9 cellular contexts compared by ENCODE assay signal in genomic region chr6:1315560-1316386, GRCh38. TPM values are rescaled to one million over a fixed set of nuclear protein-coding genes. Genes with fewer than 3 reads are reported as not detected.
DNase-seq lines count a peak whose midpoint lies in the region; ATAC-seq and TF ChIP-seq lines count a peak whose summit lies in the region.
"Had no signal": no experiment of that assay in that cellular context is flagged by ENCODE, and none has a peak within 500 bp of the region (broad histone marks: within the 10 kb centered on the region; RNA-seq: fewer than 3 reads in every experiment).

No MANE protein-coding gene starts in this region.

- H3K27ac ChIP-seq in CD8-positive, alpha-beta T cell (ENCODE audit: low read depth, low read length) = no peak overlapping the region
- H3K27ac ChIP-seq in Peyer's patch (no peak overlapping the region), fibroblast of lung (ENCODE audit: insufficient read depth, low read length) (peak overlapping the region; percentile 57)

- no peak overlapping the region for H2AFZ ChIP-seq in fibroblast of lung (ENCODE audit: low read length)

- peaks cover 29% of the 10 kb centered on the region for H3K4me1 Mint-ChIP-seq in CD8-positive, alpha-beta T cell (ENCODE audit: low read depth)

- no peak overlapping the region for H3K27ac Mint-ChIP-seq in CD8-positive, alpha-beta T cell

- no peaks in the 10 kb centered on the region for H3K9me3 ChIP-seq in CD8-positive, alpha-beta T cell (ENCODE audit: low read length)
- H3K9me3 ChIP-seq in Peyer's patch = no peaks in the 10 kb centered on the region
- H3K9me3 ChIP-seq in fibroblast of lung (ENCODE audit: control insufficient read depth, insufficient read depth, low read depth, low read length) = no peaks in the 10 kb centered on the region

- no peak for TF ChIP-seq CTCF in CD8-positive, alpha-beta T cell (IDR thresholded peaks at IDR 0.05)
- TF ChIP-seq CTCF in Peyer's patch (IDR thresholded peaks at IDR 0.05) = no peak
- TF ChIP-seq CTCF in fibroblast of lung (conservative IDR thresholded peaks at IDR 0.05 in 1 of 2, IDR thresholded peaks at IDR 0.05 in 1 of 2; ENCODE audit: low read depth in 1 of 2, low read length in 2 of 2) = no peak
- TF ChIP-seq CTCF in retinal pigment epithelial cell (conservative IDR thresholded peaks at IDR 0.05; ENCODE audit: low read depth, low read length) = no peak

- no peak for DNase-seq in CD8-positive, alpha-beta T cell
- DNase-seq in Peyer's patch (no peak), fibroblast of lung (ENCODE audit: low read depth in 2 of 2) (no peak), retinal pigment epithelial cell (ENCODE audit: low read depth) (no peak), GM19240 (ENCODE audit: insufficient read length, low spot score) (no peak)
- DNase-seq in activated CD4-positive, CD25-positive, alpha-beta regulatory T cell (lab: John Stamatoyannopoulos, UW) = no peak
- DNase-seq: head of caudate nucleus had no signal

- POLR2A ChIA-PET in CD8-positive, alpha-beta T cell (lab: Charles Lee) = no interaction called here

- no peak overlapping the region for H3K4me3 ChIP-seq in CD8-positive, alpha-beta T cell (ENCODE audit: low read depth, low read length)
- H3K4me3 ChIP-seq in Peyer's patch (peak overlapping the region; percentile 34 to 56 (median 46)), fibroblast of lung (replicated peaks in 1 of 4; ENCODE audit: control extremely low read depth in 1 of 4, insufficient read depth in 1 of 4, low read depth in 3 of 4, low read length in 4 of 4) (peak overlapping the region; percentile 9 to 89 (median 40)), retinal pigment epithelial cell (ENCODE audit: low read length) (peak overlapping the region; percentile 48)

- peak overlapping the region; percentile 77 for H3K4me3 Mint-ChIP-seq in CD8-positive, alpha-beta T cell

- no peak for ATAC-seq in CD8-positive, alpha-beta T cell
- ATAC-seq in GM18498 (IDR thresholded peaks at IDR 0.05; ENCODE audit: unreplicated experiment) (no peak), GM18909 (IDR thresholded peaks at IDR 0.05; ENCODE audit: poor library complexity, unreplicated experiment) (no peak)

- no peaks in the 10 kb centered on the region for H3K36me3 Mint-ChIP-seq in CD8-positive, alpha-beta T cell

- peaks cover 3% of the 10 kb centered on the region for H3K79me2 ChIP-seq in fibroblast of lung (ENCODE audit: control insufficient read depth, insufficient read depth, low read length)

- H3K4me2 ChIP-seq in fibroblast of lung (ENCODE audit: extremely low read depth, insufficient read depth, low read length) = peak overlapping the region; percentile 93

- intact Hi-C loops in CD8-positive, alpha-beta T cell (cut with DNase I, micrococcal nuclease) = no loop called here

- CTCF ChIA-PET in CD8-positive, alpha-beta T cell (lab: Charles Lee) = interaction anchor here (1.2 kb wide), 1 partner anchor 122 kb away, joined by 3 read pairs; no protein-coding TSS in a partner anchor

- no peaks in the 10 kb centered on the region for H4K20me1 ChIP-seq in fibroblast of lung (ENCODE audit: control insufficient read depth, extremely low read depth, insufficient read depth, low read length)

- no peaks in the 10 kb centered on the region for H3K9me3 Mint-ChIP-seq in CD8-positive, alpha-beta T cell

- H3K27me3 Mint-ChIP-seq in CD8-positive, alpha-beta T cell (ENCODE audit: low read depth) = peaks cover 40% of the 10 kb centered on the region

- H3K36me3 ChIP-seq in CD8-positive, alpha-beta T cell (ENCODE audit: insufficient read depth, low read length) = no peaks in the 10 kb centered on the region
- H3K36me3 ChIP-seq in Peyer's patch = no peaks in the 10 kb centered on the region
- H3K36me3 ChIP-seq in fibroblast of lung (ENCODE audit: control insufficient read depth, insufficient read depth, low read length) = no peaks in the 10 kb centered on the region

- no peak for TF ChIP-seq POLR2A in Peyer's patch (IDR thresholded peaks at IDR 0.05)

- no peaks in the 10 kb centered on the region for H3K27me3 ChIP-seq in CD8-positive, alpha-beta T cell (ENCODE audit: insufficient read depth, low read length)
- peaks cover 0 to 25% of the 10 kb centered on the region in 2 donors for H3K27me3 ChIP-seq in Peyer's patch
- H3K27me3 ChIP-seq in fibroblast of lung (ENCODE audit: control insufficient read depth, insufficient read depth, low read length) = no peaks in the 10 kb centered on the region

- peak overlapping the region; percentile 75 for H3K9ac ChIP-seq in fibroblast of lung (ENCODE audit: insufficient read depth, low read length)

- H3K4me1 ChIP-seq in CD8-positive, alpha-beta T cell (ENCODE audit: insufficient read depth, low read length) = peaks cover 10% of the 10 kb centered on the region
- H3K4me1 ChIP-seq in Peyer's patch (peaks cover 0 to 23% (median 6%) of the 10 kb centered on the region in 4 donors), fibroblast of lung (ENCODE audit: control insufficient read depth, extremely low read depth, insufficient read depth, low read length) (peaks cover 4% of the 10 kb centered on the region)

RNA-seq across cellular contexts. Expression of gene FOXQ1, which starts 3.9 kb away (rescaled TPM):
- total RNA-seq in CD8-positive, alpha-beta T cell = not detected
- total RNA-seq in Peyer's patch (not detected), fibroblast of lung (2.0 and 2.1 TPM in 2 replicates)
- 1.8 and 1.9 TPM in 2 replicates for polyA plus RNA-seq in fibroblast of lung
- 1.6 and 2.4 TPM in 2 replicates for polyA plus RNA-seq in fibroblast of lung (2012)
- 0.37 and 1.1 TPM in 2 replicates for polyA minus RNA-seq in fibroblast of lung (ENCODE audit: low replicate concordance)
